Comparison of ENCODE assay signal across 12 cellular contexts in the genomic region with DNA sequence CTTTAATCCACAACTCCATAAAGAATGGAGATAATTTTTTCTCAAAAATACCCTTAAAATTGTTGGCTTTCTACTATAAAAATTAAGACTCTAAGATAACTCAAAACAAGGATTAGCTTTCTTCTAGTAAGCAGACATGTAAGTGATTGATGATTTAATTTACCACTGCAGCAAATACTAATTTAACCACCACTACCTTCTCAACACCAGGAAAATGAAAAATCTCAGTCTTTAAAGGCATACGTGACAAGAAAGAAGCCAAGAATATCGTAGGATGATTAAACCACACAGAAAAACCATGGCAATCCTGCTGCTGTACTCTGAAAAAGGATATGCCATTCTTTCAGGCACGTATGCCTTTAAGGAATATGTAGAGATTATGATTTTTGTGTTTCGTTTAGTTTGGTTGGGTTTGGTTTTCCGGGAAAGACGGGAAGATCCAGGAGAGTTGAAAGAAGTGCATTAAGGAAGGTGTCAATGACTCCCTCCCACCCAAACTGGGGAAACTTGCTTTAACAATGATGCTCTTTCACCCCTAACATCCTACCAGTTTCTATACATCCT. TPM values are rescaled to one million over a fixed set of nuclear protein-coding genes. Genes with fewer than 3 reads are reported as not detected.
DNase-seq lines count a peak whose midpoint lies in the region; TF ChIP-seq lines count a peak whose summit lies in the region.
"Had no signal": no experiment of that assay in that cellular context is flagged by ENCODE, and none has a peak within 500 bp of the region (broad histone marks: within the 10 kb centered on the region; RNA-seq: fewer than 3 reads in every experiment).

No MANE protein-coding gene starts in this region.

- no peaks in the 10 kb centered on the region for H3K9me3 Mint-ChIP-seq in mesothelial cell of epicardium

- H3K4me3 ChIP-seq in dorsolateral prefrontal cortex, result peak overlapping the region; percentile 40 to 77 (median 59)
- peak overlapping the region in 2 of 3 donors; percentile 46 to 47 for H3K4me3 ChIP-seq in thyroid gland (replicated peaks in 1 of 3)
- H3K4me3 ChIP-seq: GM12878 had no signal

- peaks cover 3 to 4% of the 10 kb centered on the region in 2 donors for H3K4me1 ChIP-seq in thyroid gland

- peak; percentile 2 for DNase-seq in NCI-H1092 treated with DMSO at 0.1 percent for 48 hours (lab: John Stamatoyannopoulos, UW)
- DNase-seq in NCI-H1092 (lab: John Stamatoyannopoulos, UW), result no peak
- DNase-seq in dorsolateral prefrontal cortex, result no peak
- DNase-seq in mesothelial cell of epicardium (ENCODE audit: low spot score in 2 of 2, unreplicated experiment in 2 of 2), result no peak
- DNase-seq in thyroid gland, result no peak
- no peak for DNase-seq in iPS-NIHi11 (ENCODE audit: low spot score)
- no peak for DNase-seq in GF-D8 (lab: John Stamatoyannopoulos, UW)
- DNase-seq in NCI-H446 treated with DMSO at 0.1 percent for 48 hours (lab: John Stamatoyannopoulos, UW), result no peak
- DNase-seq: effector CD8-positive, alpha-beta T cell had no signal

- TF ChIP-seq POLR2A in thyroid gland (IDR thresholded peaks at IDR 0.05), result no peak

- peak overlapping the region; percentile 98 for H3K4me3 Mint-ChIP-seq in mesothelial cell of epicardium

- H3K27me3 ChIP-seq in dorsolateral prefrontal cortex (peaks cover 0 to 86% (median 22%) of the 10 kb centered on the region in 45 donors), thyroid gland (no peaks in the 10 kb centered on the region)

- H3K27me3 Mint-ChIP-seq in mesothelial cell of epicardium (ENCODE audit: low read depth), result no peaks in the 10 kb centered on the region

- H3K27ac Mint-ChIP-seq in mesothelial cell of epicardium, result peak overlapping the region; percentile 97

- H3K9me3 ChIP-seq in thyroid gland, result no peaks in the 10 kb centered on the region

- TF ChIP-seq CTCF in dorsolateral prefrontal cortex (IDR thresholded peaks at IDR 0.05 in 54 of 56, conservative IDR thresholded peaks at IDR 0.05 in 2 of 56; ENCODE audit: low read depth in 1 of 56, partially characterized antibody in 56 of 56), result no peak
- TF ChIP-seq CTCF in mesothelial cell of epicardium (IDR thresholded peaks at IDR 0.05; ENCODE audit: unreplicated experiment), result no peak
- TF ChIP-seq CTCF in thyroid gland (IDR thresholded peaks at IDR 0.05), result no peak

- H3K36me3 ChIP-seq in thyroid gland, result no peaks in the 10 kb centered on the region

- no peaks in the 10 kb centered on the region for H3K36me3 Mint-ChIP-seq in mesothelial cell of epicardium

- H3K27ac ChIP-seq in dorsolateral prefrontal cortex (peak overlapping the region in 45 of 59 donors; percentile 15 to 81 (median 63)), thyroid gland (peak overlapping the region in 2 of 3 donors; percentile 17 to 52)
- H3K27ac ChIP-seq: 22Rv1 had no signal

- intact Hi-C loops in dorsolateral prefrontal cortex (cut with DNase I), result no loop called here
- intact Hi-C loops in thyroid gland (cut with DNase I), result no loop called here

- 8 to 18% methylated on average over 6 of the region's 6 CpGs for WGBS in thyroid gland, 2 donors

- peaks cover 79% of the 10 kb centered on the region for H3K4me1 Mint-ChIP-seq in mesothelial cell of epicardium

RNA-seq across cellular contexts. Expression of a gene that starts 0.9 kb away (rescaled TPM):
- 10 to 100 TPM in 7 of 120 experiments, 1 to 10 TPM in 113; 5.7 to 11.9 (median 8.4) TPM for total RNA-seq in dorsolateral prefrontal cortex
- 29.1 to 29.5 TPM (median 29.4 TPM) in 3 replicates for total RNA-seq in mesothelial cell of epicardium
- 10 to 100 TPM in 1 of 4 donors, 1 to 10 TPM in 3; 4.6 to 10.2 (median 5.6) TPM for total RNA-seq in thyroid gland
- total RNA-seq: GM12878, HepG2 had no signal

RNA-seq across cellular contexts. Expression of a gene that starts 43.8 kb away (rescaled TPM):
- total RNA-seq in dorsolateral prefrontal cortex (not detected), mesothelial cell of epicardium (not detected in 3 replicates), thyroid gland (not detected)
- total RNA-seq: GM12878, HepG2 had no signal

RNA-seq across cellular contexts. Expression of a gene that starts 56.5 kb away (rescaled TPM):
- not detected for total RNA-seq in dorsolateral prefrontal cortex
- total RNA-seq in mesothelial cell of epicardium, result not detected in 3 replicates
- not detected for total RNA-seq in thyroid gland
- total RNA-seq: GM12878, HepG2 had no signal
